In the genomic region with DNA sequence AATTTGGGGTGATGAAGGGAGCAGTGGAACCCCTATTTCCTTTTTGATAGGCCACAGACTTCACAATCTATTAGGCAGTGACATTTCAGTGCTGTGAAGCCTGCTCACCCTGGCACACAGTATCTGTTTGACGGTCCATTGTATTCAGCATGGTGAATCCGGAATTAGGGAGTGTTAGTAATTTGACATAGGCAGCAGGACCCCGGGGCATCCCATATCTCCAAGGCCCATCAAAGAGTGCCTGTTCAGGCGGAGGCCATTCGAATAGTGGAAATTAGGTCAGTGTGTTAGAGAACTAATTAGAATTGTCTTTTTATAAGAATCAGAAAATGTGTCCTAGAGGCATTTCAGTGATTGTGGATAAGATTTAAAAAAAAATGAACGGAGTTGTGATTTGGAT, we compare ENCODE assay signal across 28 cellular contexts.
"Had no signal": no experiment of that assay in that cellular context is flagged by ENCODE, and none has a peak within 500 bp of the region (broad histone marks: within the 10 kb centered on the region; RNA-seq: fewer than 3 reads in every experiment).

No MANE protein-coding gene starts in this region.

- H3K4me1 Mint-ChIP-seq: immature natural killer cell; naive thymus-derived CD4-positive, alpha-beta T cell; stimulated activated memory B cell treated with anti-CD40 and anti-IgM and Interleukin-4, amounts not matched to agents 10 μg/mL and 1 μg/mL and 100 μg/mL, for 72 hours; stimulated activated naive CD8-positive, alpha-beta T cell treated with anti-CD3 and anti-CD28 coated beads, Interleukin-15, amount 100 ng/mL, for 72 hours had no signal

- H3K27ac ChIP-seq: heart left ventricle, left lung, lower lobe of right lung, pancreas, prostate gland, right atrium auricular region, right lobe of liver, transverse colon, upper lobe of left lung had no signal

- DNase-seq: heart left ventricle; hypothalamus; immature natural killer cell; kidney; left colon; left lung; lower lobe of right lung; midbrain; mucosa of descending colon; naive thymus-derived CD4-positive, alpha-beta T cell; nucleus accumbens; pancreas; posterior cingulate gyrus; right lobe of liver; stimulated activated CD4-positive, alpha-beta T cell treated with anti-CD3 and anti-CD28 coated beads, Interleukin-1b, Interleukin-23, amount 100 ng/mL, for 48 hours; stimulated activated CD4-positive, alpha-beta T cell treated with anti-CD3 and anti-CD28 coated beads, Interleukin-2, amount 100 ng/mL, for 48 hours; stimulated activated CD4-positive, alpha-beta T cell treated with anti-CD3 and anti-CD28 coated beads, Interleukin-4, amount 100 ng/mL, for 4 hours; stimulated activated CD8-positive, alpha-beta memory T cell treated with anti-CD3 and anti-CD28 coated beads, Interleukin-4, amount 100 ng/mL, for 48 hours; stimulated activated naive CD4-positive, alpha-beta T cell treated with Interleukin-2 at 50 U/mL for 16 hours; stimulated activated naive CD8-positive, alpha-beta T cell treated with anti-CD3 and anti-CD28 coated beads, Interleukin-15, amount 100 ng/mL, for 72 hours; substantia nigra; transverse colon; upper lobe of left lung had no signal

- ATAC-seq: heart left ventricle; left colon; left lung; lower lobe of right lung; mucosa of descending colon; naive thymus-derived CD4-positive, alpha-beta T cell; natural killer cell treated with Interleukin-12 subunit alpha and Interleukin-12 subunit beta and Interleukin-15 and Interleukin-18, amount 100 ng/mL, for 72 hours; pancreas; right lobe of liver; stimulated activated memory B cell treated with anti-CD40 and anti-IgM and Interleukin-4, amounts not matched to agents 10 μg/mL and 1 μg/mL and 100 μg/mL, for 72 hours; stimulated activated naive CD8-positive, alpha-beta T cell treated with anti-CD3 and anti-CD28 coated beads, Interleukin-15, amount 100 ng/mL, for 72 hours had no signal

- H3K4me3 Mint-ChIP-seq: immature natural killer cell; naive thymus-derived CD4-positive, alpha-beta T cell; natural killer cell treated with Interleukin-12 subunit alpha and Interleukin-12 subunit beta and Interleukin-15 and Interleukin-18, amount 100 ng/mL, for 72 hours; stimulated activated memory B cell treated with anti-CD40 and anti-IgM and Interleukin-4, amounts not matched to agents 10 μg/mL and 1 μg/mL and 100 μg/mL, for 72 hours; stimulated activated naive CD8-positive, alpha-beta T cell treated with anti-CD3 and anti-CD28 coated beads, Interleukin-15, amount 100 ng/mL, for 72 hours had no signal

- H3K4me2 ChIP-seq: smooth muscle cell had no signal

- H3K4me1 ChIP-seq: heart left ventricle, left lung, lower lobe of right lung, pancreas, prostate gland, right atrium auricular region, right lobe of liver, transverse colon, upper lobe of left lung had no signal

- H3K36me3 ChIP-seq: heart left ventricle, left lung, lower lobe of right lung, pancreas, prostate gland, right atrium auricular region, right lobe of liver, transverse colon, upper lobe of left lung had no signal

- H3K27me3 Mint-ChIP-seq: naive thymus-derived CD4-positive, alpha-beta T cell; natural killer cell treated with Interleukin-12 subunit alpha and Interleukin-12 subunit beta and Interleukin-15 and Interleukin-18, amount 100 ng/mL, for 72 hours; stimulated activated memory B cell treated with anti-CD40 and anti-IgM and Interleukin-4, amounts not matched to agents 10 μg/mL and 1 μg/mL and 100 μg/mL, for 72 hours; stimulated activated naive CD8-positive, alpha-beta T cell treated with anti-CD3 and anti-CD28 coated beads, Interleukin-15, amount 100 ng/mL, for 72 hours had no signal

- H3K36me3 Mint-ChIP-seq: immature natural killer cell; naive thymus-derived CD4-positive, alpha-beta T cell; natural killer cell treated with Interleukin-12 subunit alpha and Interleukin-12 subunit beta and Interleukin-15 and Interleukin-18, amount 100 ng/mL, for 72 hours; stimulated activated memory B cell treated with anti-CD40 and anti-IgM and Interleukin-4, amounts not matched to agents 10 μg/mL and 1 μg/mL and 100 μg/mL, for 72 hours had no signal

- H3K9me3 ChIP-seq: left lung, lower lobe of right lung, pancreas, prostate gland, right atrium auricular region, right lobe of liver, transverse colon, upper lobe of left lung had no signal

- H3K4me3 ChIP-seq: heart left ventricle, left lung, lower lobe of right lung, mucosa of descending colon, pancreas, prostate gland, right atrium auricular region, right lobe of liver, smooth muscle cell, transverse colon, upper lobe of left lung had no signal

- H3K27ac Mint-ChIP-seq: immature natural killer cell; naive thymus-derived CD4-positive, alpha-beta T cell; natural killer cell treated with Interleukin-12 subunit alpha and Interleukin-12 subunit beta and Interleukin-15 and Interleukin-18, amount 100 ng/mL, for 72 hours; stimulated activated memory B cell treated with anti-CD40 and anti-IgM and Interleukin-4, amounts not matched to agents 10 μg/mL and 1 μg/mL and 100 μg/mL, for 72 hours; stimulated activated naive CD8-positive, alpha-beta T cell treated with anti-CD3 and anti-CD28 coated beads, Interleukin-15, amount 100 ng/mL, for 72 hours had no signal

- H3K27me3 ChIP-seq: heart left ventricle, left lung, pancreas, right atrium auricular region, right lobe of liver, transverse colon, upper lobe of left lung had no signal
